Comparison of ENCODE assay signal across 17 cellular contexts in the genomic region with DNA sequence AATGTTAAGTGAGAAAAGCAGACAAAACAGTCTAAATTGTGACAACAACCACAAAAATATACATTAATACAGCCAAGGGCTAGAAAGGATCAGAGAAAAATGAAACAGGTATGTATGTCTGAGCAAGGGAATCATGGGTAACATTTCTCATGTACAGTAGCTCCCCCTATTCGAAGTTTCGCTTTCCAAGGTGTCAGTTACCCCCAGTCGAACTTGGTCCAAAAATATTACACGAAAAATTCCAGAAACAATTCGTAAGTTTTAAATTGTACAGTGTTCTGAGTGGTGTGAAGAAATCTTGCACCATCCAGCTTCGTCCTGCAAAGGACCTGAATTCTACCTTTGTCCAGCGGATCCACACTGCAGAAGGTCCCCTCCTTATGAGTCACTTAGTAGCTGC.
"Had no signal": no experiment of that assay in that cellular context is flagged by ENCODE, and none has a peak within 500 bp of the region (broad histone marks: within the 10 kb centered on the region; RNA-seq: fewer than 3 reads in every experiment).

No MANE protein-coding gene starts in this region.

- DNase-seq: activated CD4-positive, alpha-beta T cell treated with anti-CD3 and anti-CD28 coated beads for 36 hours; activated CD8-positive, alpha-beta memory T cell treated with anti-CD3 and anti-CD28 coated beads for 24 hours; activated effector memory CD4-positive, alpha-beta T cell treated with anti-CD3 and anti-CD28 coated beads, Interleukin-2, amount 50 U/mL, for 16 hours; activated naive CD8-positive, alpha-beta T cell treated with anti-CD3 and anti-CD28 coated beads for 36 hours; effector CD8-positive, alpha-beta T cell; heart left ventricle; islet precursor cell; left ventricle myocardium inferior; ovary; stimulated activated CD4-positive, alpha-beta T cell treated with anti-CD3 and anti-CD28 coated beads, Interleukin-4, amount 100 ng/mL, for 4 hours; T-cell; thyroid gland; uterus had no signal

- H3K27ac ChIP-seq: ascending aorta, cardiac muscle cell, left ventricle myocardium inferior, ovary, thyroid gland, uterus, VCaP had no signal

- H3K36me3 Mint-ChIP-seq: memory B cell, T-cell had no signal

- H3K9me3 Mint-ChIP-seq: activated naive CD8-positive, alpha-beta T cell treated with anti-CD3 and anti-CD28 coated beads for 36 hours; memory B cell; T-cell had no signal

- H3K27me3 Mint-ChIP-seq: activated CD4-positive, alpha-beta T cell treated with anti-CD3 and anti-CD28 coated beads for 36 hours; activated naive CD8-positive, alpha-beta T cell treated with anti-CD3 and anti-CD28 coated beads for 36 hours; memory B cell; T-cell had no signal

- H3K4me3 ChIP-seq: ascending aorta, cardiac muscle cell, heart left ventricle, left ventricle myocardium inferior, ovary, thyroid gland, uterus had no signal

- H3K36me3 ChIP-seq: ascending aorta, cardiac muscle cell, heart left ventricle, left ventricle myocardium inferior, ovary, thyroid gland, uterus had no signal

- H3K27me3 ChIP-seq: ascending aorta, cardiac muscle cell, heart left ventricle, ovary, thyroid gland, uterus had no signal

- H3K9me3 ChIP-seq: ascending aorta, heart left ventricle, left ventricle myocardium inferior, ovary, thyroid gland, uterus had no signal

- ATAC-seq: activated CD4-positive, alpha-beta T cell treated with anti-CD3 and anti-CD28 coated beads for 36 hours; heart left ventricle; T-cell had no signal

- H3K27ac Mint-ChIP-seq: activated naive CD8-positive, alpha-beta T cell treated with anti-CD3 and anti-CD28 coated beads for 36 hours; memory B cell had no signal
